Comparison of ENCODE assay signal across 17 cellular contexts in the genomic region with DNA sequence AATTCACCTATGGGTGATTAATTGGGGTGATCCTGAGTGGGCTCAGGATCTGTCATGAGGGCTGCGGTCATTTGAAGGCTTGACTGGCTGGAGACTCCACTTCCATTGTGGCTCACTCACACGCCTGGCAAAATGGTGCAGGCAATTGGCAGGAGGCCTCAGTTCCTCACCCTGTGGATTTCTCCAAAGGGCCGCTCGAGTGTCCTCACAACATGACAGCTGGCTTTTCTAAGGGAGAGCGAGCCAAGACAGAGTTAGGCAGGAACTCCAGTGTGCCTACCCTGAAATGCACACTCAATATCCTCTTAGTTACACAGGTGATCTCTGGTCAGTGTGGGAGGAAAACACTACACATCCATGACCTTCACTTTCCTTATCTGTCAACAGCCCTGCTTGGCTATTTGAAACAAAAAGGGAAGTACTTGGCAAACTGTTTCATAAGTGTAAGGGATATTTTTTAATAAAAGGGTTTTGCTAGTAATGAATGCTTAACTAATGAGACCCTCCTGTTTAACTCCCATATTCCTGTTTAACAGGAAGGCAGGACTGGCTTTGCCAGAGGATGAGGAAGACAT.
"Had no signal": no experiment of that assay in that cellular context is flagged by ENCODE, and none has a peak within 500 bp of the region (broad histone marks: within the 10 kb centered on the region; RNA-seq: fewer than 3 reads in every experiment).

No MANE protein-coding gene starts in this region.

- DNase-seq: activated CD4-positive, alpha-beta T cell treated with anti-CD3 and anti-CD28 coated beads, Interleukin-2, amount 10 ng/mL, durations not matched to agents 7 days and 5 days; activated naive CD4-positive, alpha-beta T cell; activated naive CD8-positive, alpha-beta T cell treated with anti-CD3 and anti-CD28 coated beads, Interleukin-2, amount 10 ng/mL, durations not matched to agents 7 days and 5 days; anterior cingulate cortex; brain microvascular endothelial cell; cerebellar nuclear complex; erythroblast; gastrocnemius medialis; heart right ventricle; left cardiac atrium; lower lobe of right lung; sigmoid colon; stimulated activated CD4-positive, alpha-beta T cell treated with anti-CD3 and anti-CD28 coated beads, Interleukin-2, amount 100 ng/mL, for 24 hours; T-helper 17 cell had no signal

- H3K27me3 ChIP-seq: brain microvascular endothelial cell, gastrocnemius medialis, heart right ventricle, neural progenitor cell, sigmoid colon had no signal

- H3K4me2 ChIP-seq: neural progenitor cell had no signal

- H2AFZ ChIP-seq: neural progenitor cell had no signal

- H3K36me3 ChIP-seq: brain microvascular endothelial cell, gastrocnemius medialis, heart right ventricle, lower lobe of right lung, neural progenitor cell, sigmoid colon, thoracic aorta had no signal

- H3K9me3 ChIP-seq: gastrocnemius medialis, heart right ventricle, lower lobe of right lung, sigmoid colon, thoracic aorta had no signal

- ATAC-seq: heart right ventricle, left cardiac atrium, lower lobe of right lung, T-helper 17 cell had no signal

- H3K27ac ChIP-seq: brain microvascular endothelial cell, gastrocnemius medialis, heart right ventricle, lower lobe of right lung, neural progenitor cell, sigmoid colon, thoracic aorta had no signal

- H3K4me1 ChIP-seq: lower lobe of right lung, neural progenitor cell, sigmoid colon had no signal

- H3K4me3 ChIP-seq: gastrocnemius medialis, heart right ventricle, lower lobe of right lung, neural progenitor cell, sigmoid colon, thoracic aorta had no signal

- H3K9ac ChIP-seq: neural progenitor cell had no signal

- FAIRE-seq: TTC549 had no signal
